In the genomic region with DNA sequence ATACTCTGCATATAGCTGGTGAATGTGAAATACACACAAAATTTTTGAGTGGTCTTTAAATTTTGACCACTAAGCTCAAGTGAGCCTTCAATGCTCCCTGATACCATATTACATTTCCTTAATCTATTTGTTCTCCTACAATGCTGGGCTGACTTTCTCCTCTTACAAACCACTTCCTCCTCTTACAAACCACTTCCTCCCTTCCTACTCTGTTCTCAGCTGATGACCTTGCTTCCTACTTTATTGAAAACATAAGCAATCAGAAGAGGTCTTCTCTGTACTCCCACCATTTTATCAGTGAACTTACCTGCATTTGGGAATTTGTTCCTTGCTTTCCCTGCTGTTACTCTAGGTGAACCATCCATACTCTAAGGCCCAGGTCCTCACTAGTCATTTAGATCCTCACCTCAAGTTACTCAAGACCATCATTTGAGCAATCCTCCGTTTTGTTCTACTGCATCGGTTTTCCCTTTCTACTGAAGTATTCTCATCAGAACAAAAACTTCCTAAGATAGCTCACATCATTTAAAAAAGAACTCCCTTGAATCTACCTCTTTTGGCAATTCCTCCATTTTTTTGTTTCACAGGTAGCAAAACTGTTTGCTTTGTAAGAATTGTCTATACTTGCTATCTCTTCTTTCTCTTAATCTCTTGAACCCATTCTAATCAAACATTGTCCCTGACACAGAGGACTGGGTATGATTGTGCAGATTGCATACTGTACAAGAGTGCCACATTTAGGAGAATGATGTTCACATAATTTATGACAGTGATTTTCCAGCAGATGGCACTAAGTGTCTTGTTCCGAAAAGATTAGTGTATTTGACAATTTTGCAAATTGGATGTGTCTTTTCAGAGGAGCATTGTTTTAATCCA, we compare ENCODE assay signal across 9 cellular contexts.
A peak's percentile ranks its signal among the peaks of the same experiment; 100 is the strongest.
DNase-seq lines count a peak whose midpoint lies in the region; ATAC-seq and FAIRE-seq lines count a peak whose summit lies in the region.
"Had no signal": no experiment of that assay in that cellular context is flagged by ENCODE, and none has a peak within 500 bp of the region (broad histone marks: within the 10 kb centered on the region; RNA-seq: fewer than 3 reads in every experiment).

No MANE protein-coding gene starts in this region.

- H3K4me3 Mint-ChIP-seq in activated CD8-positive, alpha-beta memory T cell treated with anti-CD3 and anti-CD28 coated beads, Interleukin-2, amount 10 ng/mL, durations not matched to agents 7 days and 5 days: peak overlapping the region; percentile 15
- peak overlapping the region; percentile 37 for H3K4me3 Mint-ChIP-seq in natural killer cell treated with Interleukin-12 subunit alpha and Interleukin-12 subunit beta and Interleukin-15 and Interleukin-18, amount 100 ng/mL, for 72 hours
- H3K4me3 Mint-ChIP-seq: dendritic cell treated with granulocyte-macrophage colony-stimulating factor and Interleukin-4, amounts not matched to agents 40 ng/mL and 50 ng/mL, for 4 days had no signal

- H3K9me3 Mint-ChIP-seq in activated CD8-positive, alpha-beta memory T cell treated with anti-CD3 and anti-CD28 coated beads, Interleukin-2, amount 10 ng/mL, durations not matched to agents 7 days and 5 days (ENCODE audit: low read depth): no peaks in the 10 kb centered on the region
- peaks cover 7% of the 10 kb centered on the region for H3K9me3 Mint-ChIP-seq in natural killer cell treated with Interleukin-12 subunit alpha and Interleukin-12 subunit beta and Interleukin-15 and Interleukin-18, amount 100 ng/mL, for 72 hours
- H3K9me3 Mint-ChIP-seq: dendritic cell treated with granulocyte-macrophage colony-stimulating factor and Interleukin-4, amounts not matched to agents 40 ng/mL and 50 ng/mL, for 4 days had no signal

- peaks cover 11% of the 10 kb centered on the region for H3K27me3 Mint-ChIP-seq in activated CD8-positive, alpha-beta memory T cell treated with anti-CD3 and anti-CD28 coated beads, Interleukin-2, amount 10 ng/mL, durations not matched to agents 7 days and 5 days
- peaks cover 0 to 9% of the 10 kb centered on the region in 2 donors for H3K27me3 Mint-ChIP-seq in natural killer cell treated with Interleukin-12 subunit alpha and Interleukin-12 subunit beta and Interleukin-15 and Interleukin-18, amount 100 ng/mL, for 72 hours

- CTCF ChIA-PET in activated CD8-positive, alpha-beta memory T cell treated with anti-CD3 and anti-CD28 coated beads, Interleukin-2, amount 10 ng/mL, durations not matched to agents 7 days and 5 days (lab: Charles Lee): interaction anchor here (0.7 to 3.3 kb wide), 11 partner anchors 9 to 566 kb away, joined by 3 to 82 read pairs (median 4); no protein-coding TSS in a partner anchor

- ATAC-seq in activated CD8-positive, alpha-beta memory T cell treated with anti-CD3 and anti-CD28 coated beads, Interleukin-2, amount 10 ng/mL, durations not matched to agents 7 days and 5 days: peak; percentile 74
- peak; percentile 68 to 75 for ATAC-seq in natural killer cell treated with Interleukin-12 subunit alpha and Interleukin-12 subunit beta and Interleukin-15 and Interleukin-18, amount 100 ng/mL, for 72 hours
- ATAC-seq in HG02938 (IDR thresholded peaks at IDR 0.05; ENCODE audit: unreplicated experiment): no peak

- no peak for FAIRE-seq in HTR-8/SVneo (lab: Jason Lieb, UNC)

- H3K4me1 Mint-ChIP-seq in activated CD8-positive, alpha-beta memory T cell treated with anti-CD3 and anti-CD28 coated beads, Interleukin-2, amount 10 ng/mL, durations not matched to agents 7 days and 5 days: peaks cover 17% of the 10 kb centered on the region
- peaks cover 16 to 19% of the 10 kb centered on the region in 2 donors for H3K4me1 Mint-ChIP-seq in natural killer cell treated with Interleukin-12 subunit alpha and Interleukin-12 subunit beta and Interleukin-15 and Interleukin-18, amount 100 ng/mL, for 72 hours (ENCODE audit: low read depth in 2 of 2)

- H3K36me3 Mint-ChIP-seq in activated CD8-positive, alpha-beta memory T cell treated with anti-CD3 and anti-CD28 coated beads, Interleukin-2, amount 10 ng/mL, durations not matched to agents 7 days and 5 days: peaks cover 2% of the 10 kb centered on the region
- peaks cover 4% of the 10 kb centered on the region for H3K36me3 Mint-ChIP-seq in natural killer cell treated with Interleukin-12 subunit alpha and Interleukin-12 subunit beta and Interleukin-15 and Interleukin-18, amount 100 ng/mL, for 72 hours

- peak overlapping the region; percentile 40 for H3K27ac Mint-ChIP-seq in activated CD8-positive, alpha-beta memory T cell treated with anti-CD3 and anti-CD28 coated beads, Interleukin-2, amount 10 ng/mL, durations not matched to agents 7 days and 5 days
- peak overlapping the region; percentile 13 to 41 for H3K27ac Mint-ChIP-seq in natural killer cell treated with Interleukin-12 subunit alpha and Interleukin-12 subunit beta and Interleukin-15 and Interleukin-18, amount 100 ng/mL, for 72 hours
- H3K27ac Mint-ChIP-seq: dendritic cell treated with granulocyte-macrophage colony-stimulating factor and Interleukin-4, amounts not matched to agents 40 ng/mL and 50 ng/mL, for 4 days had no signal

- peak; percentile 42 for DNase-seq in activated CD8-positive, alpha-beta memory T cell treated with anti-CD3 and anti-CD28 coated beads, Interleukin-2, amount 10 ng/mL, durations not matched to agents 7 days and 5 days
- no peak for DNase-seq in activated CD8-positive, alpha-beta memory T cell treated with anti-CD3 and anti-CD28 coated beads, Interleukin-2, amount 50 U/mL, for 4 hours
- peak; percentile 21 for DNase-seq in HTR-8/SVneo (ENCODE audit: insufficient read length, low spot score)
- DNase-seq in SIG-M5 treated with dmso at 0.1 percent for 504 hours (lab: John Stamatoyannopoulos, UW; ENCODE audit: unreplicated experiment): peak; percentile 94
- DNase-seq in epidermal melanocyte (ENCODE audit: insufficient read length, low spot score): peak; percentile 38
- DNase-seq in natural killer cell treated with Interleukin-12 subunit alpha and Interleukin-12 subunit beta and Interleukin-15 and Interleukin-18, amount 100 ng/mL, for 72 hours (ENCODE audit: low spot score): peak; percentile 62
- no peak for DNase-seq in substantia nigra (lab: John Stamatoyannopoulos, UW)

- H3K27ac ChIP-seq in substantia nigra (ENCODE audit: low read depth, low read length, poor library complexity, severe bottlenecking): no peak overlapping the region

Comparison
In these comparisons a context has a peak if more than half of its experiments do, and no peak if none do; other contexts are left out.
1. DNase-seq: peak in activated CD8-positive, alpha-beta memory T cell treated with anti-CD3 and anti-CD28 coated beads, Interleukin-2, amount 10 ng/mL, durations not matched to agents 7 days and 5 days (single experiment), HTR-8/SVneo (single experiment), SIG-M5 treated with dmso at 0.1 percent for 504 hours (single experiment), epidermal melanocyte (single experiment) and natural killer cell treated with Interleukin-12 subunit alpha and Interleukin-12 subunit beta and Interleukin-15 and Interleukin-18, amount 100 ng/mL, for 72 hours (single experiment); none in activated CD8-positive, alpha-beta memory T cell treated with anti-CD3 and anti-CD28 coated beads, Interleukin-2, amount 50 U/mL, for 4 hours (single experiment) and substantia nigra (0 of 49).